In the genomic region with DNA sequence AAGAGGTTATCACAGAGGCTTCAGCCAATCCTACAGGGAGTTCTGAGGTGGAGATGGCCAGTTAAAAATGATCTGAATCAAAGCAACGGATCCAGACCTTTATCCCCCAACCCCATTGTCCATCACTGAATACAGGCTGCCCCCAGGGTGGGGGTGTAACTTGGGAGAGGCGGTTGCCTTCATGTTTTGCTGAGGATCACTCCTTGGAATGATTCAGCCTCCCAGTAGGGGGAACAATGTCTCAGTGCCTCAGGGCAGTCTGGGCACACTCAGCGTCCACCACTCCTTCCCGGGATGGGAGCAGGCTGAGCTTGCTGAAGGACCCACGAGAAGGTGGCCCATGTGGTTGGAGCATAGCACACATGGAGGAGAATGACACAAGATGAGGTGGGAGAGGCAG, we compare ENCODE assay signal across 27 cellular contexts.
DNase-seq lines count a peak whose midpoint lies in the region; FAIRE-seq and TF ChIP-seq lines count a peak whose summit lies in the region.
"Had no signal": no experiment of that assay in that cellular context is flagged by ENCODE, and none has a peak within 500 bp of the region (broad histone marks: within the 10 kb centered on the region; RNA-seq: fewer than 3 reads in every experiment).

No MANE protein-coding gene starts in this region.

- H3K4ac ChIP-seq in H1 (replicated peaks; ENCODE audit: insufficient read length, low read depth, low read length) = no peak overlapping the region

- peaks cover 5% of the 10 kb centered on the region for H3K27me3 Mint-ChIP-seq in MCF 10A (ENCODE audit: insufficient read depth, unreplicated experiment)

- H2BK15ac ChIP-seq in H1 (ENCODE audit: low read length) = no peak overlapping the region

- H2BK5ac ChIP-seq in H1 (ENCODE audit: low read depth, low read length) = no peak overlapping the region

- BruUV-seq in MCF 10A (replicated peaks; lab: Mats Ljungman, UMichigan) (no TSS peak), mammary epithelial cell (replicated peaks; lab: Mats Ljungman, UMichigan) (no TSS peak)

- TF ChIP-seq CTCF in MCF 10A (IDR thresholded peaks at IDR 0.05; ENCODE audit: unreplicated experiment) = no peak
- TF ChIP-seq CTCF in mammary epithelial cell (conservative IDR thresholded peaks at IDR 0.05 in 1 of 2, IDR thresholded peaks at IDR 0.05 in 1 of 2; ENCODE audit: extremely low read depth in 1 of 2, insufficient read depth in 1 of 2, low read depth in 1 of 2, low read length in 2 of 2) = no peak
- no peak for TF ChIP-seq CTCF in H1 (IDR thresholded peaks at IDR 0.05; ENCODE audit: control extremely low read depth in 1 of 3, insufficient read depth in 1 of 3, low read depth in 1 of 3, low read length in 3 of 3)
- no peak for TF ChIP-seq CTCF in prostate gland (IDR thresholded peaks at IDR 0.05)

- no peak overlapping the region for H3K9ac ChIP-seq in mammary epithelial cell (ENCODE audit: insufficient read depth, low read length)
- H3K9ac ChIP-seq in H1 (replicated peaks in 1 of 4; ENCODE audit: extremely low read depth in 1 of 4, low read depth in 3 of 4, low read length in 3 of 4) = no peak overlapping the region

- no peak overlapping the region for H3K56ac ChIP-seq in H1 (replicated peaks; ENCODE audit: insufficient read length, low read depth, low read length)

- dilution Hi-C loops in mammary epithelial cell (cut with HindIII; ENCODE audit: low sequenced_read_pairs) = no loop called here

- H3K4me3 Mint-ChIP-seq in MCF 10A (ENCODE audit: unreplicated experiment) = no peak overlapping the region
- H3K4me3 Mint-ChIP-seq: activated CD4-positive, alpha-beta T cell treated with anti-CD3 and anti-CD28 coated beads, Interleukin-2, amount 10 ng/mL, durations not matched to agents 24 days and 14 days; activated T-cell treated with anti-CD3 and anti-CD28 coated beads, Interleukin-2, amount 50 U/mL, for 72 hours; CD4-positive, CD25-positive, alpha-beta regulatory T cell; IgD-negative memory B cell; immature natural killer cell had no signal

- no peak overlapping the region for H4K8ac ChIP-seq in H1 (ENCODE audit: extremely low read depth, insufficient read depth, low read length)

- no peak overlapping the region for H2AK5ac ChIP-seq in H1 (ENCODE audit: low read depth, low read length)

- TF ChIP-seq RAD21 in H1 (IDR thresholded peaks at IDR 0.05 in 1 of 2, conservative IDR thresholded peaks at IDR 0.05 in 1 of 2; ENCODE audit: low read depth in 2 of 2, low read length in 2 of 2) = no peak

- no peak overlapping the region for H2BK120ac ChIP-seq in H1 (replicated peaks; ENCODE audit: low read depth, low read length)

- POLR2A ChIA-PET in MCF 10A (lab: Yijun Ruan, JAX) = no interaction called here
- POLR2A ChIA-PET in H1 (lab: Charles Lee; ENCODE audit: partially characterized antibody) = no interaction called here

- H3K23ac ChIP-seq in H1 (ENCODE audit: insufficient read length) = no peak overlapping the region

- CTCF ChIA-PET in MCF 10A (lab: Yijun Ruan, JAX) (no interaction called here), mammary epithelial cell (lab: Charles Lee; ENCODE audit: low non-redundant PET) (no interaction called here), H1 (lab: Charles Lee; ENCODE audit: partially characterized antibody) (interaction anchor here (1.0 kb wide), 1 partner anchor 199 kb away, joined by 3 read pairs; no protein-coding TSS in a partner anchor)

- TF ChIP-seq POLR2A in H1 (IDR thresholded peaks at IDR 0.05; ENCODE audit: control extremely low read depth in 1 of 2, low read depth in 2 of 2, low read length in 2 of 2) = no peak
- TF ChIP-seq POLR2A in prostate gland (IDR thresholded peaks at IDR 0.05) = no peak

- in situ Hi-C loops in mammary epithelial cell (cut with MboI; ENCODE audit: low sequenced_read_pairs in 2 of 2) = no loop called here

- no peaks in the 10 kb centered on the region for H3K79me2 ChIP-seq in mammary epithelial cell (ENCODE audit: insufficient read depth, low read length)
- no peaks in the 10 kb centered on the region for H3K79me2 ChIP-seq in H1 (ENCODE audit: control insufficient read depth in 1 of 2, insufficient read depth in 2 of 2, low read length in 2 of 2)
- H3K79me2 ChIP-seq: hepatocyte had no signal

- H4K5ac ChIP-seq in H1 (ENCODE audit: insufficient read length, low read depth, low read length) = no peak overlapping the region

- H3K18ac ChIP-seq in H1 (ENCODE audit: extremely low read depth, low read length) = no peak overlapping the region

- FAIRE-seq in H1 (lab: Jason Lieb, UNC) = no peak
- FAIRE-seq: D721Med, frontal cortex had no signal

- H3K27ac ChIP-seq in mammary epithelial cell (ENCODE audit: insufficient read depth, low read depth, low read length) (no peak overlapping the region), H1 (ENCODE audit: low read depth, low read length) (no peak overlapping the region), substantia nigra (ENCODE audit: low read depth, low read length, poor library complexity, severe bottlenecking) (peak overlapping the region; percentile 42), prostate gland (no peak overlapping the region)
- H3K27ac ChIP-seq: 22Rv1, brain microvascular endothelial cell, hepatocyte, psoas muscle, SK-N-MC, vagina had no signal

- no peaks in the 10 kb centered on the region for H3K23me2 ChIP-seq in H1 (ENCODE audit: low read depth, low read length)

- H4K20me1 ChIP-seq in mammary epithelial cell (ENCODE audit: insufficient read depth, low read length) (no peaks in the 10 kb centered on the region), H1 (replicated peaks in 1 of 2; ENCODE audit: control insufficient read depth in 1 of 2, insufficient read depth in 2 of 2, low read length in 2 of 2) (no peaks in the 10 kb centered on the region)

- H3K36me3 ChIP-seq in mammary epithelial cell (ENCODE audit: insufficient read depth, low read length) (no peaks in the 10 kb centered on the region), H1 (ENCODE audit: control insufficient read depth in 2 of 4, insufficient read depth in 4 of 4, low read length in 3 of 4) (no peaks in the 10 kb centered on the region), prostate gland (no peaks in the 10 kb centered on the region)
- H3K36me3 ChIP-seq: brain microvascular endothelial cell, vagina had no signal

- no peak overlapping the region for H2BK20ac ChIP-seq in H1 (ENCODE audit: low read length)

- H2AFZ ChIP-seq in mammary epithelial cell (ENCODE audit: low read depth, low read length) (no peak overlapping the region), H1 (ENCODE audit: low read length) (peak overlapping the region; percentile 67; the same call in 1 of the 2 replicates)
- H2AFZ ChIP-seq: hepatocyte had no signal

- H3K14ac ChIP-seq in H1 (ENCODE audit: insufficient read length) = no peak overlapping the region

- H4K91ac ChIP-seq in H1 (replicated peaks; ENCODE audit: insufficient read length, low read length) = no peak overlapping the region

- peaks cover 2% of the 10 kb centered on the region for H3K4me1 Mint-ChIP-seq in MCF 10A (ENCODE audit: insufficient read depth, unreplicated experiment)
- H3K4me1 Mint-ChIP-seq: activated CD4-positive, alpha-beta T cell treated with anti-CD3 and anti-CD28 coated beads, Interleukin-2, amount 10 ng/mL, durations not matched to agents 24 days and 14 days; CD4-positive, CD25-positive, alpha-beta regulatory T cell; IgD-negative memory B cell; immature natural killer cell had no signal

- DNase-seq in MCF 10A (ENCODE audit: unreplicated experiment) (peak; percentile 25), mammary epithelial cell (no peak), NCI-H69 (lab: John Stamatoyannopoulos, UW) (peak; percentile 39), H1 (ENCODE audit: low read depth in 1 of 2, low spot score in 2 of 2) (no peak), substantia nigra (lab: John Stamatoyannopoulos, UW) (peak in 1 of 49 donors; percentile 15), prostate gland (ENCODE audit: low spot score) (no peak), T-helper 2 cell (no peak)
- no peak for DNase-seq in activated CD4-positive, CD25-positive, alpha-beta regulatory T cell treated with anti-CD3 and anti-CD28 coated beads, Interleukin-2, amount 50 U/mL, for 72 hours
- DNase-seq: activated CD4-positive, alpha-beta T cell treated with anti-CD3 and anti-CD28 coated beads, Interleukin-2, amount 10 ng/mL, durations not matched to agents 24 days and 14 days; activated naive CD4-positive, alpha-beta T cell treated with Interleukin-2 at 50 U/mL for 16 hours; activated T-cell treated with anti-CD3 and anti-CD28 coated beads, Interleukin-2, amount 50 U/mL, for 72 hours; brain microvascular endothelial cell; CD4-positive, CD25-positive, alpha-beta regulatory T cell; effector memory CD4-positive, alpha-beta T cell; immature natural killer cell; NCI-H1105; NCI-H2029; NCI-H345; psoas muscle; stimulated activated naive CD4-positive, alpha-beta T cell had no signal

- 55% methylated on average over 4 of the region's 5 CpGs for WGBS in mammary epithelial cell (ENCODE audit: low coverage, missing lambda C conversion rate)
- 81% methylated on average over 5 of the region's 5 CpGs; no CpG with 5 or more reads in 1 of the 2 experiments for WGBS in H1 (ENCODE audit: extremely low coverage in 1 of 2, insufficient coverage in 1 of 2, insufficient read length in 1 of 2, insufficient replicate concordance in 2 of 2, low coverage in 1 of 2, low lambda C conversion rate in 2 of 2, missing lambda C conversion rate in 1 of 2), 2 experiments
- 75% methylated on average over 5 of the region's 5 CpGs for WGBS in prostate gland

- H3K36me3 Mint-ChIP-seq in MCF 10A (ENCODE audit: insufficient read depth, unreplicated experiment) = no peaks in the 10 kb centered on the region
- H3K36me3 Mint-ChIP-seq: CD4-positive, CD25-positive, alpha-beta regulatory T cell; immature natural killer cell had no signal

- H3K4me2 ChIP-seq in mammary epithelial cell (ENCODE audit: insufficient read depth, low read depth, low read length) (no peak overlapping the region), H1 (ENCODE audit: insufficient read depth in 1 of 2, low read depth in 2 of 2, low read length in 2 of 2) (no peak overlapping the region)
- H3K4me2 ChIP-seq: hepatocyte had no signal

- H3K27me3 ChIP-seq in mammary epithelial cell (ENCODE audit: insufficient read depth, low read length) = peaks cover 8% of the 10 kb centered on the region
- no peaks in the 10 kb centered on the region; a peak in 1 of 7 replicates for H3K27me3 ChIP-seq in H1 (replicated peaks in 1 of 4; ENCODE audit: control insufficient read depth in 3 of 4, extremely low read depth in 1 of 4, insufficient read depth in 3 of 4, low read length in 3 of 4)
- no peaks in the 10 kb centered on the region for H3K27me3 ChIP-seq in prostate gland (replicated peaks; ENCODE audit: insufficient read depth)
- H3K27me3 ChIP-seq: hepatocyte, vagina had no signal

- H3K9me3 ChIP-seq in mammary epithelial cell (replicated peaks; ENCODE audit: insufficient read depth, low read length) (no peaks in the 10 kb centered on the region), H1 (ENCODE audit: insufficient read depth in 2 of 2, low read depth in 1 of 2, low read length in 1 of 2) (no peaks in the 10 kb centered on the region), prostate gland (no peaks in the 10 kb centered on the region)
- H3K9me3 ChIP-seq: psoas muscle, vagina had no signal

- no peak overlapping the region for H3K4me3 ChIP-seq in mammary epithelial cell (replicated peaks in 1 of 3; ENCODE audit: insufficient read depth in 1 of 3, low read depth in 2 of 3, low read length in 3 of 3)
- no peak overlapping the region for H3K4me3 ChIP-seq in H1 (ENCODE audit: extremely low read depth in 1 of 4, insufficient read depth in 2 of 4, low read depth in 3 of 4, low read length in 4 of 4)
- no peak overlapping the region for H3K4me3 ChIP-seq in prostate gland
- H3K4me3 ChIP-seq: hepatocyte, psoas muscle, SK-N-MC, vagina had no signal

- H3K4me1 ChIP-seq in mammary epithelial cell (ENCODE audit: insufficient read depth, low read length) (peaks cover 12% of the 10 kb centered on the region), H1 (replicated peaks in 1 of 4; ENCODE audit: control insufficient read depth in 3 of 4, insufficient read depth in 4 of 4, low read length in 3 of 4) (peaks cover 0 to 2% (median 0%) of the 10 kb centered on the region in 4 experiments; a peak in 2 of 7 replicates), prostate gland (replicated peaks) (no peaks in the 10 kb centered on the region)
- H3K4me1 ChIP-seq: psoas muscle, vagina had no signal

- H3K79me1 ChIP-seq in H1 (ENCODE audit: low read depth, low read length) = no peaks in the 10 kb centered on the region

- TF ChIP-seq EP300 in H1 (IDR thresholded peaks at IDR 0.05; ENCODE audit: borderline replicate concordance in 1 of 2, low read depth in 2 of 2, low read length in 2 of 2) = no peak

- intact Hi-C loops in MCF 10A (cut with micrococcal nuclease) = no loop called here
- intact Hi-C loops in mammary epithelial cell (cut with micrococcal nuclease) = no loop called here
- intact Hi-C loops in prostate gland (cut with DNase I) = no loop called here

- no peak overlapping the region for H2BK12ac ChIP-seq in H1 (ENCODE audit: low read depth, low read length)

- H3K9me3 Mint-ChIP-seq in MCF 10A (ENCODE audit: unreplicated experiment) = no peaks in the 10 kb centered on the region
- H3K9me3 Mint-ChIP-seq: activated CD4-positive, alpha-beta T cell treated with anti-CD3 and anti-CD28 coated beads, Interleukin-2, amount 10 ng/mL, durations not matched to agents 24 days and 14 days; activated T-cell treated with anti-CD3 and anti-CD28 coated beads, Interleukin-2, amount 50 U/mL, for 72 hours; IgD-negative memory B cell; immature natural killer cell had no signal

- H3K27ac Mint-ChIP-seq in MCF 10A (ENCODE audit: low read depth, unreplicated experiment) = no peak overlapping the region
- H3K27ac Mint-ChIP-seq: activated CD4-positive, alpha-beta T cell treated with anti-CD3 and anti-CD28 coated beads, Interleukin-2, amount 10 ng/mL, durations not matched to agents 24 days and 14 days; activated T-cell treated with anti-CD3 and anti-CD28 coated beads, Interleukin-2, amount 50 U/mL, for 72 hours; IgD-negative memory B cell; immature natural killer cell had no signal

Comparison
In these comparisons a context has a peak if more than half of its experiments do, and no peak if none do; other contexts are left out.
1. DNase-seq: peak in MCF 10A (single experiment) and NCI-H69 (single experiment); none in mammary epithelial cell (single experiment), H1 (0 of 2), prostate gland (single experiment), activated CD4-positive, CD25-positive, alpha-beta regulatory T cell treated with anti-CD3 and anti-CD28 coated beads, Interleukin-2, amount 50 U/mL, for 72 hours (single experiment) and T-helper 2 cell (0 of 5).